Comparison of ENCODE assay signal across 8 cellular contexts in genomic region chr12:14239350-14239934, GRCh38.
DNase-seq lines count a peak whose midpoint lies in the region; ATAC-seq, FAIRE-seq and TF ChIP-seq lines count a peak whose summit lies in the region.

No MANE protein-coding gene starts in this region.

- H3K27me3 ChIP-seq in OCI-LY3 (ENCODE audit: low read depth, low read length) (no peaks in the 10 kb centered on the region), GM12878 (replicated peaks in 1 of 2; ENCODE audit: control insufficient read depth in 2 of 2, insufficient read depth in 2 of 2, low read length in 1 of 2) (no peaks in the 10 kb centered on the region), liver (ENCODE audit: control insufficient read depth in 4 of 4, insufficient read depth in 4 of 4, low read length in 3 of 4) (no peaks in the 10 kb centered on the region)

- TF ChIP-seq CTCF in OCI-LY3 (IDR thresholded peaks at IDR 0.05; ENCODE audit: low read depth, low read length) = peak; percentile 29
- TF ChIP-seq CTCF in GM12878 (IDR thresholded peaks at IDR 0.05 in 2 of 3, conservative IDR thresholded peaks at IDR 0.05 in 1 of 3; ENCODE audit: control insufficient read depth in 2 of 3, extremely low read depth in 1 of 3, insufficient read depth in 1 of 3, low read depth in 3 of 3, low read length in 3 of 3) = peak; percentile 30 to 47 (median 30); a peak in 4 of 6 replicates
- TF ChIP-seq CTCF in liver (IDR thresholded peaks at IDR 0.05; ENCODE audit: low read depth, low read length, missing input control) = peak; percentile 48
- peak; percentile 52 for TF ChIP-seq CTCF in type B pancreatic cell (conservative IDR thresholded peaks at IDR 0.05)

- H3K79me2 ChIP-seq in OCI-LY3 (ENCODE audit: low read length) (no peaks in the 10 kb centered on the region), GM12878 (ENCODE audit: control insufficient read depth, insufficient read depth, low read length) (no peaks in the 10 kb centered on the region)

- FAIRE-seq in GM12878 (lab: Jason Lieb, UNC) = peak; percentile 77

- H3K9ac ChIP-seq in OCI-LY3 (ENCODE audit: low read length) (peak overlapping the region; percentile 73), GM12878 (ENCODE audit: control insufficient read depth, insufficient read depth, low read length) (peak overlapping the region; percentile 82), liver (ENCODE audit: low read depth in 1 of 2, low read length in 2 of 2) (no peak overlapping the region)

- 3% methylated on average over 13 of the region's 13 CpGs for WGBS in GM12878 (ENCODE audit: insufficient coverage, insufficient replicate concordance, low lambda C conversion rate, missing lambda C conversion rate)
- WGBS in liver = 17% methylated on average over 13 of the region's 13 CpGs

- in situ Hi-C loops in GM12878 (cut with MboI) = loop anchor here (5.0 to 25.0 kb wide), 4 partner anchors 223 to 755 kb away; no protein-coding TSS in a partner anchor

- peaks cover 12% of the 10 kb centered on the region for H3K9me3 Mint-ChIP-seq in type B pancreatic cell

- H2AFZ ChIP-seq in OCI-LY3 (ENCODE audit: low read depth, low read length) (peak overlapping the region; percentile 78), GM12878 (ENCODE audit: control insufficient read depth, low read depth, low read length) (peak overlapping the region; percentile 81)

- H3K4me3 Mint-ChIP-seq in type B pancreatic cell = peak overlapping the region; percentile 76

- H3K9me3 ChIP-seq in OCI-LY3 (ENCODE audit: insufficient read depth, low read length) = 0 out of 2 replicates have a peak, but pooled peaks cover 10% of the 10 kb centered on the region
- H3K9me3 ChIP-seq in GM12878 (replicated peaks; ENCODE audit: control insufficient read depth, insufficient read depth, low read length) = peaks cover 8% of the 10 kb centered on the region; the same call in 2 of the 3 replicates
- peaks cover 0 to 9% (median 0%) of the 10 kb centered on the region in 4 donors for H3K9me3 ChIP-seq in liver (ENCODE audit: control insufficient read depth in 4 of 4, low read length in 3 of 4)

- peak overlapping the region; percentile 84 for H3K4me2 ChIP-seq in OCI-LY3 (ENCODE audit: low read length)
- H3K4me2 ChIP-seq in GM12878 (ENCODE audit: control insufficient read depth, insufficient read depth) = peak overlapping the region; percentile 63

- H3K4me1 Mint-ChIP-seq in type B pancreatic cell (ENCODE audit: unreplicated experiment) = peaks cover 15% of the 10 kb centered on the region

- peak overlapping the region; percentile 74 for H3K4me3 ChIP-seq in OCI-LY3 (ENCODE audit: low read length)
- peak overlapping the region; percentile 42; the same call in 1 of the 2 replicates for H3K4me3 ChIP-seq in GM12878
- no peak overlapping the region for H3K4me3 ChIP-seq in liver (ENCODE audit: low read depth in 1 of 3, low read length in 3 of 3)

- TF ChIP-seq EP300 in GM12878 (IDR thresholded peaks at IDR 0.05; ENCODE audit: borderline replicate concordance in 1 of 2, control insufficient read depth in 1 of 2, low read depth in 2 of 2, low read length in 2 of 2) = peak; percentile 40 to 53; a peak in 2 of 4 replicates

- no TSS peak for BruUV-seq in GM12878 (replicated peaks; lab: Mats Ljungman, UMichigan)

- H3K4me1 ChIP-seq in OCI-LY3 (ENCODE audit: low read length) (peaks cover 34% of the 10 kb centered on the region), GM12878 (ENCODE audit: control insufficient read depth, insufficient read depth, low read length) (peaks cover 23% of the 10 kb centered on the region), liver (ENCODE audit: control insufficient read depth in 4 of 4, insufficient read depth in 4 of 4, low read length in 3 of 4) (peaks cover 2 to 21% (median 7%) of the 10 kb centered on the region in 4 donors)

- RAD21 ChIA-PET in GM12878 (lab: Charles Lee; ENCODE audit: unreplicated experiment) = interaction anchor here (0.6 to 5.4 kb wide), 25 partner anchors 12 to 477 kb away, joined by 3 to 113 read pairs (median 5); partner anchors contain the start of gene ATF7IP

- CTCF ChIA-PET in GM12878 (lab: Yijun Ruan, JAX) = interaction anchor here (0.7 to 5.4 kb wide), 28 partner anchors 12 to 756 kb away, joined by 3 to 103 read pairs (median 7); partner anchors contain the start of genes ATF7IP and SMCO3

- ATAC-seq in GM18520 (IDR thresholded peaks at IDR 0.05; ENCODE audit: unreplicated experiment) (peak; percentile 66), HG03045 (IDR thresholded peaks at IDR 0.05; ENCODE audit: unreplicated experiment) (peak; percentile 72), GM12878 (peak; percentile 90)

- peaks cover 4% of the 10 kb centered on the region for H3K36me3 ChIP-seq in OCI-LY3 (replicated peaks; ENCODE audit: low read depth, low read length)
- no peaks in the 10 kb centered on the region for H3K36me3 ChIP-seq in GM12878 (ENCODE audit: control insufficient read depth in 2 of 2, insufficient read depth in 2 of 2, low read length in 1 of 2)
- peaks cover 0 to 1% (median 0%) of the 10 kb centered on the region in 4 donors for H3K36me3 ChIP-seq in liver (ENCODE audit: control insufficient read depth in 4 of 4, insufficient read depth in 3 of 4, low read depth in 1 of 4, low read length in 3 of 4)

- H3K27ac ChIP-seq in OCI-LY3 (ENCODE audit: low read length) = peak overlapping the region; percentile 86
- H3K27ac ChIP-seq in GM12878 (ENCODE audit: control insufficient read depth, insufficient read depth) = peak overlapping the region; percentile 99
- peak overlapping the region; percentile 20 to 38 for H3K27ac ChIP-seq in liver (ENCODE audit: low read depth in 1 of 2, low read length in 2 of 2)

- intact Hi-C loops in GM12878 (cut with micrococcal nuclease; ENCODE audit: unreplicated experiment) = loop anchor here (1.0 to 10.0 kb wide), 7 partner anchors 126 to 755 kb away; partner anchors contain the start of gene ATF7IP

- H4K20me1 ChIP-seq in OCI-LY3 (ENCODE audit: insufficient read depth, low read length) (no peaks in the 10 kb centered on the region), GM12878 (ENCODE audit: control insufficient read depth, insufficient read depth) (no peaks in the 10 kb centered on the region)

- H3K27me3 Mint-ChIP-seq in type B pancreatic cell = peaks cover 8% of the 10 kb centered on the region

- POLR2A ChIA-PET in GM12878 (lab: Charles Lee) = interaction anchor here (0.5 to 2.7 kb wide), 8 partner anchors 18 to 477 kb away, joined by 3 to 18 read pairs (median 5); partner anchors contain the start of gene ATF7IP

- H3K27ac Mint-ChIP-seq in type B pancreatic cell = peak overlapping the region; percentile 97

- no peak for TF ChIP-seq POLR2A in GM12878 (IDR thresholded peaks at IDR 0.05; ENCODE audit: low read depth, low read length)

- H3K36me3 Mint-ChIP-seq in type B pancreatic cell = peaks cover 19% of the 10 kb centered on the region

- SMC1A ChIA-PET in GM12878 (lab: Charles Lee; ENCODE audit: uncharacterized antibody, unreplicated experiment) = interaction anchor here (0.5 to 6.1 kb wide), 37 partner anchors 12 to 533 kb away, joined by 3 to 103 read pairs (median 7); partner anchors contain the start of gene ATF7IP

- peak; percentile 89 to 95 for DNase-seq in AML-193 (lab: John Stamatoyannopoulos, UW)
- peak; percentile 86 for DNase-seq in GM12878 (ENCODE audit: low read depth, low spot score)
- DNase-seq in type B pancreatic cell (ENCODE audit: extremely low spot score, unreplicated experiment) = peak; percentile 69
- no peak for DNase-seq in putamen (ENCODE audit: low spot score)

- peak; percentile 34; the same call in 1 of the 2 replicates for TF ChIP-seq RAD21 in GM12878 (IDR thresholded peaks at IDR 0.05; ENCODE audit: insufficient read depth, low read depth, low read length)
- TF ChIP-seq RAD21 in liver (IDR thresholded peaks at IDR 0.05) = peak; percentile 69 to 78

TF ChIP-seq in GM12878, 131 proteins besides CTCF, POLR2A, EP300 and RAD21 (continues in another document):
- TF ChIP-seq ESRRA (IDR thresholded peaks at IDR 0.05; ENCODE audit: low read length) = no peak
- peak; percentile 36 to 52; a peak in 3 of 4 replicates for TF ChIP-seq BHLHE40 (IDR thresholded peaks at IDR 0.05; ENCODE audit: borderline replicate concordance in 1 of 2, low read depth in 2 of 2, low read length in 1 of 2)
- TF ChIP-seq RB1 (IDR thresholded peaks at IDR 0.05; ENCODE audit: borderline replicate concordance) = peak; percentile 39; the same call in 1 of the 2 replicates
- TF ChIP-seq TAF1 (IDR thresholded peaks at IDR 0.05; ENCODE audit: borderline replicate concordance, low read depth, low read length) = no peak

TF ChIP-seq in liver, 16 proteins besides CTCF, POLR2A, EP300 and RAD21 (continues in another document):
- peak; percentile 82 for TF ChIP-seq MAX (IDR thresholded peaks at IDR 0.05)
- TF ChIP-seq YY1 (IDR thresholded peaks at IDR 0.05) = peak; percentile 95
- peak; percentile 81 for TF ChIP-seq NR2F2 (IDR thresholded peaks at IDR 0.05)
- TF ChIP-seq EGR1 (IDR thresholded peaks at IDR 0.05; ENCODE audit: low read depth in 2 of 2) = peak in 1 of 2 donors; percentile 22
- TF ChIP-seq FOXA1 (IDR thresholded peaks at IDR 0.05) = peak; percentile 77
- TF ChIP-seq HNF4G (IDR thresholded peaks at IDR 0.05) = peak; percentile 49
- peak; percentile 87 to 91 for TF ChIP-seq HNF4A (conservative IDR thresholded peaks at IDR 0.05)

Comparison
In these comparisons a context has a peak if more than half of its experiments do, and no peak if none do; other contexts are left out.
1. H3K27ac ChIP-seq: peak in every context shown above with its lines; median percentile 99 in GM12878; 86 in OCI-LY3; 29 in liver.
2. H3K4me3 ChIP-seq: peak in OCI-LY3 (single experiment) and GM12878 (single experiment); none in liver (0 of 3).
3. H3K9ac ChIP-seq: peak in OCI-LY3 (single experiment) and GM12878 (single experiment); none in liver (0 of 2).
4. Peak in every context shown above with its lines, with median percentiles within 50 percentile points of each other: ATAC-seq and CTCF ChIP-seq.